In the genomic region with DNA sequence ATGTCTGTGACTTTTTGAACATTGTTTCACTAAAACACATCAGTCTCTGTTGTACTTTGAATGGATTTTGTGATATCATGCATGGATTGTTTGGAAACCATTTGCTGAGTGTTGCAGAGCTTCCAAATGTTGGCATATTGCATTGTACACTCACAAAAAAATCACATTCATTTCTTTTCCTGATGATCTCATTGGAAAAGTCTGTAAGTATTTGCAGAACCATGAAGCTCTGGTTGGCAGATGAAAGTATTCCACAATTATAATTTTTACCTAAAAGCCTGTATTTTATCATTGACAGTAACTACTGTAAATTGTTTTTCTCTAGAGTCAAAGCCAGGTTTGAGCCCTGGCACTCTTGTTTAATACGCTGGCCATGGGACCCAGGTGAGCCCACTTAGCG, we compare ENCODE assay signal across 2 cellular contexts.
TF ChIP-seq lines count a peak whose summit lies in the region.

No MANE protein-coding gene starts in this region.

TF ChIP-seq in HepG2, 621 proteins besides CTCF, POLR2A, EP300 and RAD21 (continues in another document):
- TF ChIP-seq MTA3 (CRISPR knock-in tag; IDR thresholded peaks at IDR 0.05): no peak
- no peak for TF ChIP-seq ZNF451 (CRISPR knock-in tag; IDR thresholded peaks at IDR 0.05)
- no peak for TF ChIP-seq HMGA1 (CRISPR knock-in tag; conservative IDR thresholded peaks at IDR 0.05)
- no peak for TF ChIP-seq ETV5 (CRISPR knock-in tag; IDR thresholded peaks at IDR 0.05; ENCODE audit: borderline replicate concordance)
- no peak for TF ChIP-seq ZBTB49 (CRISPR knock-in tag; IDR thresholded peaks at IDR 0.05; ENCODE audit: borderline replicate concordance)
- TF ChIP-seq, protein P1, sequence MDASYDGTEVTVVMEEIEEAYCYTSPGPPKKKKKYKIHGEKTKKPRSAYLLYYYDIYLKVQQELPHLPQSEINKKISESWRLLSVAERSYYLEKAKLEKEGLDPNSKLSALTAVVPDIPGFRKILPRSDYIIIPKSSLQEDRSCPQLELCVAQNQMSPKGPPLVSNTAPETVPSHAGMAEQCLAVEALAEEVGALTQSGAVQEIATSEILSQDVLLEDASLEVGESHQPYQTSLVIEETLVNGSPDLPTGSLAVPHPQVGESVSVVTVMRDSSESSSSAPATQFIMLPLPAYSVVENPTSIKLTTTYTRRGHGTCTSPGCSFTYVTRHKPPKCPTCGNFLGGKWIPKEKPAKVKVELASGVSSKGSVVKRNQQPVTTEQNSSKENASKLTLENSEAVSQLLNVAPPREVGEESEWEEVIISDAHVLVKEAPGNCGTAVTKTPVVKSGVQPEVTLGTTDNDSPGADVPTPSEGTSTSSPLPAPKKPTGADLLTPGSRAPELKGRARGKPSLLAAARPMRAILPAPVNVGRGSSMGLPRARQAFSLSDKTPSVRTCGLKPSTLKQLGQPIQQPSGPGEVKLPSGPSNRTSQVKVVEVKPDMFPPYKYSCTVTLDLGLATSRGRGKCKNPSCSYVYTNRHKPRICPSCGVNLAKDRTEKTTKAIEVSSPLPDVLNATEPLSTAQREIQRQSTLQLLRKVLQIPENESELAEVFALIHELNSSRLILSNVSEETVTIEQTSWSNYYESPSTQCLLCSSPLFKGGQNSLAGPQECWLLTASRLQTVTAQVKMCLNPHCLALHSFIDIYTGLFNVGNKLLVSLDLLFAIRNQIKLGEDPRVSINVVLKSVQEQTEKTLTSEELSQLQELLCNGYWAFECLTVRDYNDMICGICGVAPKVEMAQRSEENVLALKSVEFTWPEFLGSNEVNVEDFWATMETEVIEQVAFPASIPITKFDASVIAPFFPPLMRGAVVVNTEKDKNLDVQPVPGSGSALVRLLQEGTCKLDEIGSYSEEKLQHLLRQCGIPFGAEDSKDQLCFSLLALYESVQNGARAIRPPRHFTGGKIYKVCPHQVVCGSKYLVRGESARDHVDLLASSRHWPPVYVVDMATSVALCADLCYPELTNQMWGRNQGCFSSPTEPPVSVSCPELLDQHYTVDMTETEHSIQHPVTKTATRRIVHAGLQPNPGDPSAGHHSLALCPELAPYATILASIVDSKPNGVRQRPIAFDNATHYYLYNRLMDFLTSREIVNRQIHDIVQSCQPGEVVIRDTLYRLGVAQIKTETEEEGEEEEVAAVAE (CRISPR knock-in tag; IDR thresholded peaks at IDR 0.05; ENCODE audit: borderline replicate concordance): no peak
- no peak for TF ChIP-seq ZFAT (CRISPR knock-in tag; conservative IDR thresholded peaks at IDR 0.05)
- TF ChIP-seq, protein P2, sequence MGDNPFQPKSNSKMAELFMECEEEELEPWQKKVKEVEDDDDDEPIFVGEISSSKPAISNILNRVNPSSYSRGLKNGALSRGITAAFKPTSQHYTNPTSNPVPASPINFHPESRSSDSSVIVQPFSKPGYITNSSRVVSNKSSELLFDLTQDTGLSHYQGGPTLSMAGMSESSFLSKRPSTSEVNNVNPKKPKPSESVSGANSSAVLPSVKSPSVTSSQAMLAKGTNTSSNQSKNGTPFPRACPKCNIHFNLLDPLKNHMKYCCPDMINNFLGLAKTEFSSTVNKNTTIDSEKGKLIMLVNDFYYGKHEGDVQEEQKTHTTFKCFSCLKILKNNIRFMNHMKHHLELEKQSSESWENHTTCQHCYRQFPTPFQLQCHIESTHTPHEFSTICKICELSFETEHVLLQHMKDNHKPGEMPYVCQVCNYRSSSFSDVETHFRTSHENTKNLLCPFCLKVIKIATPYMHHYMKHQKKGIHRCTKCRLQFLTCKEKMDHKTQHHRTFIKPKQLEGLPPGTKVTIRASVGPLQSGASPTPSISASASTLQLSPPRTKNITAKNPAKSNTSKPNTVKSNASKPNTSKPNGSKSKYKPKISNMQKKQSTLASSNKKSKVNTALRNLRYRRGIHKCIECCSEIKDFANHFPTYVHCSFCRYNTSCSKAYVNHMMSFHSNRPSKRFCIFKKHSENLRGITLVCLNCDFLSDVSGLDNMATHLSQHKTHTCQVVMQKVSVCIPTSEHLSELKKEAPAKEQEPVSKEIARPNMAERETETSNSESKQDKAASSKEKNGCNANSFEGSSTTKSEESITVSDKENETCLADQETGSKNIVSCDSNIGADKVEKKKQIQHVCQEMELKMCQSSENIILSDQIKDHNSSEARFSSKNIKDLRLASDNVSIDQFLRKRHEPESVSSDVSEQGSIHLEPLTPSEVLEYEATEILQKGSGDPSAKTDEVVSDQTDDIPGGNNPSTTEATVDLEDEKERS (CRISPR knock-in tag; IDR thresholded peaks at IDR 0.05): no peak
- no peak for TF ChIP-seq HCFC1 (IDR thresholded peaks at IDR 0.05; ENCODE audit: low read depth, low read length)
- TF ChIP-seq JUNB (CRISPR knock-in tag; IDR thresholded peaks at IDR 0.05; ENCODE audit: borderline replicate concordance): no peak

TF ChIP-seq in GM23338, 12 proteins besides CTCF, POLR2A, EP300 and RAD21:
- TF ChIP-seq STAT1 (IDR thresholded peaks at IDR 0.05; ENCODE audit: unreplicated experiment): no peak
- no peak for TF ChIP-seq POLR2AphosphoS5 (IDR thresholded peaks at IDR 0.05; ENCODE audit: low read depth)
- no peak for TF ChIP-seq ZNF114 (CRISPR knock-in tag; IDR thresholded peaks at IDR 0.05)
- no peak for TF ChIP-seq REST (IDR thresholded peaks at IDR 0.05; ENCODE audit: unreplicated experiment)
- no peak for TF ChIP-seq EZH2 (IDR thresholded peaks at IDR 0.05; ENCODE audit: low read depth, unreplicated experiment)
- TF ChIP-seq ZNF331 (CRISPR knock-in tag; IDR thresholded peaks at IDR 0.05; ENCODE audit: low read depth): no peak
- TF ChIP-seq, protein P3, sequence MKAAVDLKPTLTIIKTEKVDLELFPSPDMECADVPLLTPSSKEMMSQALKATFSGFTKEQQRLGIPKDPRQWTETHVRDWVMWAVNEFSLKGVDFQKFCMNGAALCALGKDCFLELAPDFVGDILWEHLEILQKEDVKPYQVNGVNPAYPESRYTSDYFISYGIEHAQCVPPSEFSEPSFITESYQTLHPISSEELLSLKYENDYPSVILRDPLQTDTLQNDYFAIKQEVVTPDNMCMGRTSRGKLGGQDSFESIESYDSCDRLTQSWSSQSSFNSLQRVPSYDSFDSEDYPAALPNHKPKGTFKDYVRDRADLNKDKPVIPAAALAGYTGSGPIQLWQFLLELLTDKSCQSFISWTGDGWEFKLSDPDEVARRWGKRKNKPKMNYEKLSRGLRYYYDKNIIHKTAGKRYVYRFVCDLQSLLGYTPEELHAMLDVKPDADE (IDR thresholded peaks at IDR 0.05): no peak
- TF ChIP-seq ZNF462 (CRISPR knock-in tag; IDR thresholded peaks at IDR 0.05): no peak
- TF ChIP-seq NANOG (IDR thresholded peaks at IDR 0.05; ENCODE audit: borderline replicate concordance): no peak
